In genomic region chr3:58206406-58207011, GRCh38 we compare ENCODE assay signal across 11 cellular contexts. TPM values are rescaled to one million over a fixed set of nuclear protein-coding genes. Genes with fewer than 3 reads are reported as not detected.
DNase-seq lines count a peak whose midpoint lies in the region; ATAC-seq, FAIRE-seq and TF ChIP-seq lines count a peak whose summit lies in the region.
"Had no signal": no experiment of that assay in that cellular context is flagged by ENCODE, and none has a peak within 500 bp of the region (broad histone marks: within the 10 kb centered on the region; RNA-seq: fewer than 3 reads in every experiment).

No MANE protein-coding gene starts in this region.

- peaks cover 4 to 8% of the 10 kb centered on the region in 2 donors for H3K36me3 Mint-ChIP-seq in activated T-cell treated with anti-CD3 and anti-CD28 coated beads, Interleukin-2, amount 50 U/mL, for 72 hours (ENCODE audit: insufficient read depth in 2 of 2)

- peaks cover 25% of the 10 kb centered on the region for H3K27me3 Mint-ChIP-seq in activated T-cell treated with anti-CD3 and anti-CD28 coated beads, Interleukin-2, amount 50 U/mL, for 72 hours (ENCODE audit: low read depth)

- peak overlapping the region; percentile 4 for H3K27ac Mint-ChIP-seq in activated T-cell treated with anti-CD3 and anti-CD28 coated beads, Interleukin-2, amount 50 U/mL, for 72 hours

- peaks cover 0 to under 1% of the 10 kb centered on the region in 2 donors for H3K9me3 Mint-ChIP-seq in activated T-cell treated with anti-CD3 and anti-CD28 coated beads, Interleukin-2, amount 50 U/mL, for 72 hours

- TF ChIP-seq CTCF in AG10803 (conservative IDR thresholded peaks at IDR 0.05; ENCODE audit: low read length) (no peak), hepatocyte (IDR thresholded peaks at IDR 0.05; ENCODE audit: poor library complexity) (no peak), D721Med (IDR thresholded peaks at IDR 0.05; ENCODE audit: insufficient read depth, missing control alignments) (no peak)

- H3K4me3 ChIP-seq in AG10803 (ENCODE audit: low read length) (no peak overlapping the region), hepatocyte (no peak overlapping the region)
- H3K4me3 ChIP-seq: thyroid gland had no signal

- H2AFZ ChIP-seq in hepatocyte, result no peak overlapping the region

- H3K27ac ChIP-seq in hepatocyte, result peak overlapping the region; percentile 34
- H3K27ac ChIP-seq: thyroid gland had no signal

- peak overlapping the region; percentile 52 to 56 for H3K4me3 Mint-ChIP-seq in activated T-cell treated with anti-CD3 and anti-CD28 coated beads, Interleukin-2, amount 50 U/mL, for 72 hours

- peaks cover 7% of the 10 kb centered on the region for H3K4me1 ChIP-seq in hepatocyte (ENCODE audit: insufficient read depth)
- H3K4me1 ChIP-seq: thyroid gland had no signal

- H3K4me2 ChIP-seq in hepatocyte, result no peak overlapping the region

- no peaks in the 10 kb centered on the region for H3K27me3 ChIP-seq in hepatocyte
- H3K27me3 ChIP-seq: spleen, thyroid gland had no signal

- no peaks in the 10 kb centered on the region for H3K9me3 ChIP-seq in hepatocyte (ENCODE audit: low read depth)
- H3K9me3 ChIP-seq: thyroid gland had no signal

- peak; percentile 45 for DNase-seq in AG10803 (ENCODE audit: low read depth)
- no peak for DNase-seq in GM18507 (ENCODE audit: extremely low spot score, insufficient read length, low read depth)
- DNase-seq in activated T-cell treated with anti-CD3 and anti-CD28 coated beads, Interleukin-2, amount 50 U/mL, for 72 hours, result peak; percentile 73 to 78
- no peak for DNase-seq in hepatocyte (ENCODE audit: low spot score)
- DNase-seq in hippocampal formation (lab: John Stamatoyannopoulos, UW), result no peak
- no peak for DNase-seq in ureter (ENCODE audit: low spot score)
- no peak for DNase-seq in D721Med (ENCODE audit: insufficient read length, low spot score)
- DNase-seq: DMS153, spleen, thyroid gland had no signal

- peak; percentile 39 for FAIRE-seq in GM18507 (lab: Jason Lieb, UNC)
- FAIRE-seq in D721Med (lab: Jason Lieb, UNC), result no peak

- H3K4me1 Mint-ChIP-seq in activated T-cell treated with anti-CD3 and anti-CD28 coated beads, Interleukin-2, amount 50 U/mL, for 72 hours (ENCODE audit: low read depth), result peaks cover 39% of the 10 kb centered on the region

- H3K36me3 ChIP-seq in hepatocyte (replicated peaks; ENCODE audit: insufficient read depth, low read depth), result no peaks in the 10 kb centered on the region
- H3K36me3 ChIP-seq: thyroid gland had no signal

- 87% methylated on average over 5 of the region's 5 CpGs for WGBS in hepatocyte (ENCODE audit: low lambda C conversion rate, missing lambda C conversion rate)

- H3K79me2 ChIP-seq in hepatocyte, result no peaks in the 10 kb centered on the region

- no peaks in the 10 kb centered on the region for H4K20me1 ChIP-seq in hepatocyte (ENCODE audit: insufficient read depth, poor library complexity, severe bottlenecking)

- H3K9me2 ChIP-seq in hepatocyte (replicated peaks; ENCODE audit: insufficient read depth), result no peaks in the 10 kb centered on the region

- ATAC-seq in activated T-cell treated with anti-CD3 and anti-CD28 coated beads, Interleukin-2, amount 50 U/mL, for 72 hours (replicated peaks in 1 of 2), result peak; percentile 95 to 98
- no peak for ATAC-seq in GM18511 (IDR thresholded peaks at IDR 0.05; ENCODE audit: unreplicated experiment)

RNA-seq across cellular contexts. Expression of gene DNASE1L3, which starts 4.3 kb away (rescaled TPM):
- total RNA-seq in activated T-cell treated with anti-CD3 and anti-CD28 coated beads, Interleukin-2, amount 50 U/mL, for 72 hours, result not detected
- total RNA-seq in hepatocyte (0.48 and 0.97 TPM in 2 replicates), ureter (6.1 TPM)
- 0.99 and 1.8 TPM in 2 replicates for polyA plus RNA-seq in hepatocyte

RNA-seq across cellular contexts. Expression of gene ABHD6, which starts 31.1 kb away (rescaled TPM):
- total RNA-seq in activated T-cell treated with anti-CD3 and anti-CD28 coated beads, Interleukin-2, amount 50 U/mL, for 72 hours, result 1 to 10 TPM; 4.1 to 7.3 TPM
- total RNA-seq in hepatocyte (19.1 and 25.1 TPM in 2 replicates), ureter (8.3 TPM)
- 13.9 and 24.6 TPM in 2 replicates for polyA plus RNA-seq in hepatocyte

Comparison
In these comparisons a context has a peak if more than half of its experiments do, and no peak if none do; other contexts are left out.
1. DNase-seq: peak in AG10803 (single experiment) and activated T-cell treated with anti-CD3 and anti-CD28 coated beads, Interleukin-2, amount 50 U/mL, for 72 hours (2 of 2); none in GM18507 (single experiment), hepatocyte (single experiment), hippocampal formation (0 of 2), ureter (single experiment) and D721Med (single experiment).